In the genomic region with DNA sequence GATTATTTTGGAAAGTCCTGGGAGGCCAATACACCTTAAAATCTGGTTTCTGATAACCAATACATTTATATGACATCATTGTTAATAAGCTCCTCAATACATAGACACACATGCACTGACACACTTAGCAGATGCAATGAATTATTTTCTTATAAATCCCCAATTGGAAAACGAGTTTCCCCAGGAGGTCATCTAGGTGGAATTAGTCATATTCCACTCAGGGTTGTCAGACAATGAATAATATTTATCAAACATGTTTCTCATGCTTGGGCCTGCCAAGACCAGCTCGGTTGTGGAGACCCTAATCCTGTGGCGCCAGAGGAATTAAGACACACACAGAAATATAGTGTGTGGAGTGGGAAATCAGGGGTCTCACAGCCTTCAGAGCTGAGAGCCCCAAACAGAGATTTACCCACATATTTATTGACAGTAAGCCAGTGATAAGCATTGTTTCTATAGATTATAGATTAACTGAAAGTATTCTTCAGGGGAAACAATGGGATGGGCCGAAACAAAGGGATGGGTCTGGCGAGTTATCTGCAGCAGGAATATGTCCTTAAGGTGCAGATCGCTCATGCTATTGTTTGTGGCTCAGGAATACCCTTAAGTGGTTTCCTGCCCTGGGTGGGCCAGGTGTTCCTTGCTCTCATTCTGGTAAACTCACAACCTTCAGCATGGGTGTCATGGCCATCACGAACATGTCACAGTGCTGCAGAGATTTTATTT, we compare ENCODE assay signal across 4 cellular contexts. TPM values are rescaled to one million over a fixed set of nuclear protein-coding genes. Genes with fewer than 3 reads are reported as not detected.
"Had no signal": no experiment of that assay in that cellular context is flagged by ENCODE, and none has a peak within 500 bp of the region (broad histone marks: within the 10 kb centered on the region; RNA-seq: fewer than 3 reads in every experiment).

No MANE protein-coding gene starts in this region.

RNA-seq across cellular contexts. Expression of gene TAS2R46, which starts 12.1 kb away (rescaled TPM):
- total RNA-seq: GM23248, H1 had no signal
- polyA plus RNA-seq: GM23248, IgD-negative memory B cell had no signal

RNA-seq across cellular contexts. Expression of gene TAS2R31, which starts 18.8 kb away (rescaled TPM):
- polyA plus RNA-seq: IgD-negative memory B cell had no signal

RNA-seq across cellular contexts. Expression of gene TAS2R19, which starts 27.5 kb away (rescaled TPM):
- polyA plus RNA-seq: GM23248, IgD-negative memory B cell had no signal

RNA-seq across cellular contexts. Expression of gene TAS2R43, which starts 42.1 kb away (rescaled TPM):
- total RNA-seq: GM23248, H1, K562 had no signal
- polyA plus RNA-seq: GM23248, IgD-negative memory B cell, K562 had no signal

RNA-seq across cellular contexts. Expression of gene TAS2R20, which starts 51.9 kb away (rescaled TPM):
- polyA plus RNA-seq: GM23248, IgD-negative memory B cell had no signal
